1 cellular context compared by ENCODE assay signal in genomic region chr6:14763616-14764015, GRCh38.
TF ChIP-seq lines count a peak whose summit lies in the region.

No MANE protein-coding gene starts in this region.

TF ChIP-seq in H1, 55 proteins besides CTCF, POLR2A, EP300 and RAD21:
- TF ChIP-seq SIX5 (IDR thresholded peaks at IDR 0.05; ENCODE audit: low read depth, low read length) (no peak), NANOG (IDR thresholded peaks at IDR 0.05; ENCODE audit: insufficient read depth, low read depth, low read length, poor library complexity, severe bottlenecking) (no peak), SAP30 (IDR thresholded peaks at IDR 0.05; ENCODE audit: insufficient read depth, insufficient replicate concordance, low read length) (no peak), KDM5A (IDR thresholded peaks at IDR 0.05; ENCODE audit: low read length) (no peak), MAX (IDR thresholded peaks at IDR 0.05) (no peak), TEAD4 (IDR thresholded peaks at IDR 0.05; ENCODE audit: low read depth, low read length) (no peak), CHD7 (IDR thresholded peaks at IDR 0.05; ENCODE audit: insufficient replicate concordance, low read length) (no peak), CEBPB (IDR thresholded peaks at IDR 0.05; ENCODE audit: low read depth, low read length) (no peak), KDM4A (IDR thresholded peaks at IDR 0.05; ENCODE audit: low read depth, low read length, severe bottlenecking) (no peak), CTBP2 (IDR thresholded peaks at IDR 0.05; ENCODE audit: borderline replicate concordance, insufficient read depth, insufficient read length, low read length) (no peak), ATF2 (IDR thresholded peaks at IDR 0.05; ENCODE audit: low read length) (no peak), YY1 (IDR thresholded peaks at IDR 0.05; ENCODE audit: low read depth, low read length) (no peak), CREB1 (IDR thresholded peaks at IDR 0.05) (no peak), EGR1 (IDR thresholded peaks at IDR 0.05; ENCODE audit: borderline replicate concordance, low read depth, low read length) (no peak), SUZ12 (IDR thresholded peaks at IDR 0.05; ENCODE audit: low read length) (no peak), TBP (IDR thresholded peaks at IDR 0.05; ENCODE audit: low read depth, low read length) (no peak)
